In genomic region chr4:123077330-123077729, GRCh38 we compare ENCODE assay signal across 25 cellular contexts.
"Had no signal": no experiment of that assay in that cellular context is flagged by ENCODE, and none has a peak within 500 bp of the region (broad histone marks: within the 10 kb centered on the region; RNA-seq: fewer than 3 reads in every experiment).

No MANE protein-coding gene starts in this region.

- DNase-seq: activated CD4-positive, alpha-beta T cell treated with anti-CD3 and anti-CD28 coated beads, Interleukin-2, amount 10 ng/mL, durations not matched to agents 7 days and 5 days; activated CD4-positive, CD25-positive, alpha-beta regulatory T cell treated with anti-CD3 and anti-CD28 coated beads, Interleukin-2, amount 50 U/mL, for 72 hours; activated CD8-positive, alpha-beta memory T cell treated with anti-CD3 and anti-CD28 coated beads, Interleukin-2, amount 10 ng/mL, durations not matched to agents 7 days and 5 days; activated CD8-positive, alpha-beta T cell treated with anti-CD3 and anti-CD28 coated beads for 36 hours; activated gamma-delta T cell; activated naive CD4-positive, alpha-beta T cell treated with anti-CD3 and anti-CD28 coated beads, Interleukin-2, amount 50 U/mL, for 16 hours; activated T-cell treated with anti-CD3 and anti-CD28 coated beads for 4 hours; brain microvascular endothelial cell; caudate nucleus; dermis blood vessel endothelial cell; effector CD8-positive, alpha-beta T cell; gastrocnemius medialis; hippocampal formation; left ventricle myocardium inferior; naive thymus-derived CD4-positive, alpha-beta T cell; occipital lobe; posterior cingulate gyrus; stimulated activated CD4-positive, alpha-beta T cell treated with anti-CD3 and anti-CD28 coated beads, Interleukin-2, amount 100 ng/mL, for 48 hours; stimulated activated naive CD4-positive, alpha-beta T cell treated with Interleukin-2 at 50 U/mL for 16 hours; WERI-Rb-1 had no signal

- H3K27ac Mint-ChIP-seq: activated CD4-positive, alpha-beta T cell treated with anti-CD3 and anti-CD28 coated beads, Interleukin-2, amount 10 ng/mL, durations not matched to agents 7 days and 5 days; activated CD8-positive, alpha-beta memory T cell treated with anti-CD3 and anti-CD28 coated beads, Interleukin-2, amount 10 ng/mL, durations not matched to agents 7 days and 5 days; activated CD8-positive, alpha-beta T cell treated with anti-CD3 and anti-CD28 coated beads for 36 hours; naive thymus-derived CD4-positive, alpha-beta T cell; type B pancreatic cell had no signal

- H3K4me3 Mint-ChIP-seq: activated CD4-positive, alpha-beta T cell treated with anti-CD3 and anti-CD28 coated beads, Interleukin-2, amount 10 ng/mL, durations not matched to agents 7 days and 5 days; activated CD8-positive, alpha-beta memory T cell treated with anti-CD3 and anti-CD28 coated beads, Interleukin-2, amount 10 ng/mL, durations not matched to agents 7 days and 5 days; activated CD8-positive, alpha-beta T cell treated with anti-CD3 and anti-CD28 coated beads for 36 hours; naive thymus-derived CD4-positive, alpha-beta T cell; neural crest cell; type B pancreatic cell had no signal

- ATAC-seq: activated CD8-positive, alpha-beta memory T cell treated with anti-CD3 and anti-CD28 coated beads, Interleukin-2, amount 10 ng/mL, durations not matched to agents 7 days and 5 days; activated CD8-positive, alpha-beta T cell treated with anti-CD3 and anti-CD28 coated beads for 36 hours; esophagus mucosa; gastrocnemius medialis; naive thymus-derived CD4-positive, alpha-beta T cell had no signal

- H3K9me3 Mint-ChIP-seq: activated CD8-positive, alpha-beta T cell treated with anti-CD3 and anti-CD28 coated beads for 36 hours; neural crest cell; type B pancreatic cell had no signal

- FAIRE-seq: endothelial cell of umbilical vein, TTC549 had no signal

- H3K4me1 Mint-ChIP-seq: activated CD4-positive, alpha-beta T cell treated with anti-CD3 and anti-CD28 coated beads, Interleukin-2, amount 10 ng/mL, durations not matched to agents 7 days and 5 days; activated CD8-positive, alpha-beta memory T cell treated with anti-CD3 and anti-CD28 coated beads, Interleukin-2, amount 10 ng/mL, durations not matched to agents 7 days and 5 days; neural crest cell had no signal

- H3K27me3 Mint-ChIP-seq: activated CD4-positive, alpha-beta T cell treated with anti-CD3 and anti-CD28 coated beads, Interleukin-2, amount 10 ng/mL, durations not matched to agents 7 days and 5 days; activated CD8-positive, alpha-beta memory T cell treated with anti-CD3 and anti-CD28 coated beads, Interleukin-2, amount 10 ng/mL, durations not matched to agents 7 days and 5 days; activated CD8-positive, alpha-beta T cell treated with anti-CD3 and anti-CD28 coated beads for 36 hours; naive thymus-derived CD4-positive, alpha-beta T cell; type B pancreatic cell had no signal
